In the genomic region with DNA sequence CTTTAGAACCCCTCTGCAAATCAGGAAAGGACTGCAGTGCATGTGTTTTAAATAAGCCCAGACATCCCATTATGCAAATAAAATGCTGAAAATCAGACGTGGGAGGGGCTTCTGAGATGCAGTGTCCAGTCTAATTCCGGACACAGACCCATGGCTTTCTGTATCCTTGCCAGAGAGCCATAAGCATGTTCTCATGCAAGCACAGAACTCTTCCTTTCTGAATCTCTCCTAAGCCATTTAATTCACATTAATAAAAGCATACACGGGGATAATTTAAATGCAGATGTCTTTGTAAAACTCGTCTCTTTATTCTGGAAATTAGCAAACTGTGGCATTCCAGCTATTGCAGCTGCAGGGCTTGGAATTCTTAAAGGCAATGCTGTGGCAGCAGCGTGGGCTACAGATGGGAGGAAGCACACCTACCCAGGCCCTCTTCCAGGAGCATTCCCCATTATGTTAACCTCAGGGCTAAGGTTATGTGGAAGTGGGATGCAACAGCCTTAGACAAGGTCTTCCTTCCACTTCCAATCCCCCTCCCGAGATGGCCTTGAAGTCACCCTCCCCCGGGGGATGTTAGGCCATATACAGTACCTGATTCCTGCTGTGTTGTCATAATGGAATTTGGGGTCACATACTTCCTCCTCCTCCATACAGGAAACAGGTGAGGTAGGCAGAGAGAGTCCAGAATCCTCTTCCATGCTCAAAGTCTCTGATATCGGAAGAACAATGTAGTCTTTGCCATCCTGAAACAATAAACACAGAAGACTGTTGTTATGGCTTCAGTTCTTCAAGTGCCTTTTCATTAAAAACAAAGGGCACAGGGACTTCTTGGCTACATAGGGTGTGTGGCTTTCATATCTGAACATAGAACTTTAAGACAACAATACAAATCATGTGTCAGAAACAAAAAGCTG, we compare ENCODE assay signal across 1 cellular context.
TF ChIP-seq lines count a peak whose summit lies in the region.

No MANE protein-coding gene starts in this region.

TF ChIP-seq in WTC11, 78 proteins besides CTCF, POLR2A, EP300 and RAD21 (continued from another document):
- no peak for TF ChIP-seq SMAD4 (CRISPR knock-in tag; IDR thresholded peaks at IDR 0.05)
- no peak for TF ChIP-seq RORB (CRISPR knock-in tag; IDR thresholded peaks at IDR 0.05)
- TF ChIP-seq, protein P1, sequence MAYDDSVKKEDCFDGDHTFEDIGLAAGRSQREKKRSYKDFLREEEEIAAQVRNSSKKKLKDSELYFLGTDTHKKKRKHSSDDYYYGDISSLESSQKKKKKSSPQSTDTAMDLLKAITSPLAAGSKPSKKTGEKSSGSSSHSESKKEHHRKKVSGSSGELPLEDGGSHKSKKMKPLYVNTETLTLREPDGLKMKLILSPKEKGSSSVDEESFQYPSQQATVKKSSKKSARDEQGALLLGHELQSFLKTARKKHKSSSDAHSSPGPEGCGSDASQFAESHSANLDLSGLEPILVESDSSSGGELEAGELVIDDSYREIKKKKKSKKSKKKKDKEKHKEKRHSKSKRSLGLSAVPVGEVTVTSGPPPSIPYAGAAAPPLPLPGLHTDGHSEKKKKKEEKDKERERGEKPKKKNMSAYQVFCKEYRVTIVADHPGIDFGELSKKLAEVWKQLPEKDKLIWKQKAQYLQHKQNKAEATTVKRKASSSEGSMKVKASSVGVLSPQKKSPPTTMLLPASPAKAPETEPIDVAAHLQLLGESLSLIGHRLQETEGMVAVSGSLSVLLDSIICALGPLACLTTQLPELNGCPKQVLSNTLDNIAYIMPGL (CRISPR knock-in tag; IDR thresholded peaks at IDR 0.05) = no peak
- TF ChIP-seq, protein P2, sequence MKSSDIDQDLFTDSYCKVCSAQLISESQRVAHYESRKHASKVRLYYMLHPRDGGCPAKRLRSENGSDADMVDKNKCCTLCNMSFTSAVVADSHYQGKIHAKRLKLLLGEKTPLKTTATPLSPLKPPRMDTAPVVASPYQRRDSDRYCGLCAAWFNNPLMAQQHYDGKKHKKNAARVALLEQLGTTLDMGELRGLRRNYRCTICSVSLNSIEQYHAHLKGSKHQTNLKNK (CRISPR knock-in tag; IDR thresholded peaks at IDR 0.05) = no peak
- TF ChIP-seq OVOL2 (CRISPR knock-in tag; IDR thresholded peaks at IDR 0.05; ENCODE audit: borderline replicate concordance) = no peak
- no peak for TF ChIP-seq ZNF138 (CRISPR knock-in tag; conservative IDR thresholded peaks at IDR 0.05)
- no peak for TF ChIP-seq CREB1 (CRISPR knock-in tag; IDR thresholded peaks at IDR 0.05)
- TF ChIP-seq TEAD1 (CRISPR knock-in tag; IDR thresholded peaks at IDR 0.05) = no peak
